Comparison of ENCODE assay signal across 36 cellular contexts in the genomic region with DNA sequence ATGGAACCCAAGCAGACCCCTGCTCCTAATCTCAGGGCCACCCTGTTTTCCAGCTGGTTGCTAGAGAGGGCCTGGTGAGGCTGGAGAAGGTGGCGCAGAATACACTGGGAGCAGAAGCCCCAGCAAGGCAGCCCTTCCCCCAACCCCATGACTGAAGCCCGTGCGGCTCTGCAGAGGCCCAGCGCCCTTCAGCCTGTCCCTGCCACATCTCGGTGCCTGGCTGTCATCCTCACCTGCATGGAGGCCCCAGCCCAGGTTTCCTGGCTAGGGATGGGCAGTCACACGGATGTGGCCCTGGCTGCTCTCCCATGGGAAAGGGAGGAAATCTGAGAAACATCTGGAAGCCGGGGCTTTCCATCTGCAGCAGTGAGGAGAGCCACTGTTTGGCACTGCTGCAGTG. TPM values are rescaled to one million over a fixed set of nuclear protein-coding genes. Genes with fewer than 3 reads are reported as not detected.
"Had no signal": no experiment of that assay in that cellular context is flagged by ENCODE, and none has a peak within 500 bp of the region (broad histone marks: within the 10 kb centered on the region; RNA-seq: fewer than 3 reads in every experiment).

No MANE protein-coding gene starts in this region.

- H3K9me3 ChIP-seq: ascending aorta had no signal

- H3K36me3 Mint-ChIP-seq: activated CD8-positive, alpha-beta memory T cell treated with anti-CD3 and anti-CD28 coated beads, Interleukin-2, amount 10 ng/mL, durations not matched to agents 7 days and 5 days; activated naive CD8-positive, alpha-beta T cell treated with anti-CD3 and anti-CD28 coated beads, Interleukin-2, amount 10 ng/mL, durations not matched to agents 7 days and 5 days had no signal

- ATAC-seq: activated CD8-positive, alpha-beta memory T cell treated with anti-CD3 and anti-CD28 coated beads, Interleukin-2, amount 10 ng/mL, durations not matched to agents 7 days and 5 days; activated CD8-positive, alpha-beta T cell treated with anti-CD3 and anti-CD28 coated beads, Interleukin-2, amount 10 ng/mL, durations not matched to agents 7 days and 5 days; activated naive CD8-positive, alpha-beta T cell treated with anti-CD3 and anti-CD28 coated beads, Interleukin-2, amount 50 U/mL, for 24 hours had no signal

- H3K27ac ChIP-seq: ascending aorta, cardiac muscle cell, VCaP had no signal

- H3K4me1 ChIP-seq: ascending aorta had no signal

- H3K9me3 Mint-ChIP-seq: activated B cell treated with CpG ODN at 0.5 μM for 24 hours; activated CD4-positive, alpha-beta memory T cell treated with anti-CD3 and anti-CD28 coated beads, Interleukin-2, amount 10 ng/mL, durations not matched to agents 7 days and 5 days; activated CD4-positive, alpha-beta T cell treated with anti-CD3 and anti-CD28 coated beads, Interleukin-2, amount 10 ng/mL, durations not matched to agents 24 days and 14 days; activated naive CD4-positive, alpha-beta T cell treated with anti-CD3 and anti-CD28 coated beads, Interleukin-2, amount 10 ng/mL, durations not matched to agents 7 days and 5 days; activated naive CD4-positive, alpha-beta T cell treated with anti-CD3 and anti-CD28 coated beads, Interleukin-2, amount 50 U/mL, for 24 hours; activated naive CD8-positive, alpha-beta T cell treated with anti-CD3 and anti-CD28 coated beads, Interleukin-2, amount 10 ng/mL, durations not matched to agents 7 days and 5 days; activated naive CD8-positive, alpha-beta T cell treated with anti-CD3 and anti-CD28 coated beads, Interleukin-2, amount 50 U/mL, for 24 hours; activated T-cell treated with anti-CD3 and anti-CD28 coated beads, Interleukin-2, amount 50 U/mL, for 24 hours; activated T-helper 2 cell treated with anti-CD3 and anti-CD28 coated beads, Interferon-gamma antibody, Interleukin-2, Interleukin-4, amounts not matched to agents 10 μg/mL and 5 μg/mL and 100 μg/mL, durations not matched to agents 14 hours and 24 hours and 36 hours; central memory CD8-positive, alpha-beta T cell; T-helper 2 cell treated with Interferon-gamma antibody and Interleukin-4, amounts not matched to agents 5 μg/mL and 100 μg/mL, for 36 hours had no signal

- H3K4me1 Mint-ChIP-seq: activated B cell treated with CpG ODN at 0.5 μM for 24 hours; activated CD4-positive, alpha-beta memory T cell treated with anti-CD3 and anti-CD28 coated beads, Interleukin-2, amount 10 ng/mL, durations not matched to agents 7 days and 5 days; activated CD4-positive, alpha-beta T cell treated with anti-CD3 and anti-CD28 coated beads, Interleukin-2, amount 10 ng/mL, durations not matched to agents 24 days and 14 days; activated naive CD4-positive, alpha-beta T cell treated with anti-CD3 and anti-CD28 coated beads, Interleukin-2, amount 10 ng/mL, durations not matched to agents 7 days and 5 days; activated naive CD4-positive, alpha-beta T cell treated with anti-CD3 and anti-CD28 coated beads, Interleukin-2, amount 50 U/mL, for 24 hours; activated naive CD8-positive, alpha-beta T cell treated with anti-CD3 and anti-CD28 coated beads, Interleukin-2, amount 10 ng/mL, durations not matched to agents 7 days and 5 days; activated naive CD8-positive, alpha-beta T cell treated with anti-CD3 and anti-CD28 coated beads, Interleukin-2, amount 50 U/mL, for 24 hours; central memory CD8-positive, alpha-beta T cell had no signal

- H3K27me3 Mint-ChIP-seq: activated B cell treated with CpG ODN at 0.5 μM for 24 hours; activated CD4-positive, alpha-beta memory T cell treated with anti-CD3 and anti-CD28 coated beads, Interleukin-2, amount 10 ng/mL, durations not matched to agents 7 days and 5 days; activated CD4-positive, alpha-beta T cell treated with anti-CD3 and anti-CD28 coated beads, Interleukin-2, amount 10 ng/mL, durations not matched to agents 24 days and 14 days; activated CD8-positive, alpha-beta memory T cell treated with anti-CD3 and anti-CD28 coated beads, Interleukin-2, amount 10 ng/mL, durations not matched to agents 7 days and 5 days; activated naive CD4-positive, alpha-beta T cell treated with anti-CD3 and anti-CD28 coated beads, Interleukin-2, amount 50 U/mL, for 24 hours; activated naive CD8-positive, alpha-beta T cell; activated naive CD8-positive, alpha-beta T cell treated with anti-CD3 and anti-CD28 coated beads, Interleukin-2, amount 10 ng/mL, durations not matched to agents 7 days and 5 days; activated naive CD8-positive, alpha-beta T cell treated with anti-CD3 and anti-CD28 coated beads, Interleukin-2, amount 50 U/mL, for 24 hours; activated T-cell treated with anti-CD3 and anti-CD28 coated beads, Interleukin-2, amount 50 U/mL, for 24 hours; brain; central memory CD8-positive, alpha-beta T cell had no signal

- H3K4me3 Mint-ChIP-seq: activated B cell treated with CpG ODN at 0.5 μM for 24 hours; activated CD4-positive, alpha-beta memory T cell treated with anti-CD3 and anti-CD28 coated beads, Interleukin-2, amount 10 ng/mL, durations not matched to agents 7 days and 5 days; activated CD4-positive, alpha-beta T cell treated with anti-CD3 and anti-CD28 coated beads, Interleukin-2, amount 10 ng/mL, durations not matched to agents 24 days and 14 days; activated CD8-positive, alpha-beta memory T cell treated with anti-CD3 and anti-CD28 coated beads, Interleukin-2, amount 10 ng/mL, durations not matched to agents 7 days and 5 days; activated CD8-positive, alpha-beta T cell treated with anti-CD3 and anti-CD28 coated beads, Interleukin-2, amount 10 ng/mL, durations not matched to agents 7 days and 5 days; activated naive CD4-positive, alpha-beta T cell treated with anti-CD3 and anti-CD28 coated beads, Interleukin-2, amount 10 ng/mL, durations not matched to agents 7 days and 5 days; activated naive CD4-positive, alpha-beta T cell treated with anti-CD3 and anti-CD28 coated beads, Interleukin-2, amount 50 U/mL, for 24 hours; activated naive CD8-positive, alpha-beta T cell; activated naive CD8-positive, alpha-beta T cell treated with anti-CD3 and anti-CD28 coated beads, Interleukin-2, amount 10 ng/mL, durations not matched to agents 7 days and 5 days; activated naive CD8-positive, alpha-beta T cell treated with anti-CD3 and anti-CD28 coated beads, Interleukin-2, amount 50 U/mL, for 24 hours; activated T-cell treated with anti-CD3 and anti-CD28 coated beads, Interleukin-2, amount 50 U/mL, for 24 hours; brain; central memory CD8-positive, alpha-beta T cell; T-helper 2 cell treated with Interferon-gamma antibody and Interleukin-4, amounts not matched to agents 5 μg/mL and 100 μg/mL, for 36 hours had no signal

- H3K36me3 ChIP-seq: cardiac muscle cell had no signal

- H3K27me3 ChIP-seq: ascending aorta, cardiac muscle cell had no signal

- FAIRE-seq: bronchial epithelial cell, TTC549 had no signal

- H3K27ac Mint-ChIP-seq: activated B cell treated with CpG ODN at 0.5 μM for 24 hours; activated CD4-positive, alpha-beta memory T cell treated with anti-CD3 and anti-CD28 coated beads, Interleukin-2, amount 10 ng/mL, durations not matched to agents 7 days and 5 days; activated CD4-positive, alpha-beta T cell treated with anti-CD3 and anti-CD28 coated beads, Interleukin-2, amount 10 ng/mL, durations not matched to agents 24 days and 14 days; activated CD8-positive, alpha-beta memory T cell treated with anti-CD3 and anti-CD28 coated beads, Interleukin-2, amount 10 ng/mL, durations not matched to agents 7 days and 5 days; activated CD8-positive, alpha-beta T cell treated with anti-CD3 and anti-CD28 coated beads, Interleukin-2, amount 10 ng/mL, durations not matched to agents 7 days and 5 days; activated naive CD4-positive, alpha-beta T cell treated with anti-CD3 and anti-CD28 coated beads, Interleukin-2, amount 10 ng/mL, durations not matched to agents 7 days and 5 days; activated naive CD4-positive, alpha-beta T cell treated with anti-CD3 and anti-CD28 coated beads, Interleukin-2, amount 50 U/mL, for 24 hours; activated naive CD8-positive, alpha-beta T cell; activated naive CD8-positive, alpha-beta T cell treated with anti-CD3 and anti-CD28 coated beads, Interleukin-2, amount 10 ng/mL, durations not matched to agents 7 days and 5 days; activated naive CD8-positive, alpha-beta T cell treated with anti-CD3 and anti-CD28 coated beads, Interleukin-2, amount 50 U/mL, for 24 hours; activated T-cell treated with anti-CD3 and anti-CD28 coated beads, Interleukin-2, amount 50 U/mL, for 24 hours; activated T-helper 2 cell treated with anti-CD3 and anti-CD28 coated beads, Interferon-gamma antibody, Interleukin-2, Interleukin-4, amounts not matched to agents 10 μg/mL and 5 μg/mL and 100 μg/mL, durations not matched to agents 14 hours and 24 hours and 36 hours; T-helper 2 cell treated with Interferon-gamma antibody and Interleukin-4, amounts not matched to agents 5 μg/mL and 100 μg/mL, for 36 hours had no signal

- H3K4me3 ChIP-seq: ascending aorta, cardiac muscle cell had no signal

- DNase-seq: activated B cell treated with CpG ODN at 0.5 μM for 24 hours; activated CD4-positive, alpha-beta memory T cell treated with anti-CD3 and anti-CD28 coated beads, Interleukin-2, amount 10 ng/mL, durations not matched to agents 7 days and 5 days; activated CD4-positive, alpha-beta T cell treated with anti-CD3 and anti-CD28 coated beads for 4 hours; activated CD4-positive, alpha-beta T cell treated with anti-CD3 and anti-CD28 coated beads, Interleukin-2, amount 10 ng/mL, durations not matched to agents 24 days and 14 days; activated CD4-positive, alpha-beta T cell treated with anti-CD3 and anti-CD28 coated beads, Interleukin-2, amount 50 U/mL, for 1 hour; activated CD4-positive, alpha-beta T cell treated with anti-CD3 and anti-CD28 coated beads, Interleukin-2, amount 50 U/mL, for 4 hours; activated CD4-positive, CD25-positive, alpha-beta regulatory T cell treated with anti-CD3 and anti-CD28 coated beads, Interleukin-2, amount 50 U/mL, for 72 hours; activated CD8-positive, alpha-beta memory T cell treated with anti-CD3 and anti-CD28 coated beads for 24 hours; activated CD8-positive, alpha-beta memory T cell treated with anti-CD3 and anti-CD28 coated beads, Interleukin-2, amount 10 ng/mL, durations not matched to agents 7 days and 5 days; activated CD8-positive, alpha-beta memory T cell treated with anti-CD3 and anti-CD28 coated beads, Interleukin-2, amount 50 U/mL, for 48 hours; activated CD8-positive, alpha-beta T cell treated with anti-CD3 and anti-CD28 coated beads, Interleukin-2, amount 10 ng/mL, durations not matched to agents 7 days and 5 days; activated effector memory CD4-positive, alpha-beta T cell treated with Interleukin-2 at 50 U/mL for 16 hours; activated gamma-delta T cell; activated naive CD4-positive, alpha-beta T cell treated with anti-CD3 and anti-CD28 coated beads, Interleukin-2, amount 10 ng/mL, durations not matched to agents 7 days and 5 days; activated naive CD4-positive, alpha-beta T cell treated with Interleukin-2 at 50 U/mL for 16 hours; activated naive CD8-positive, alpha-beta T cell treated with anti-CD3 and anti-CD28 coated beads, Interleukin-2, amount 10 ng/mL, durations not matched to agents 7 days and 5 days; activated naive CD8-positive, alpha-beta T cell treated with anti-CD3 and anti-CD28 coated beads, Interleukin-2, amount 50 U/mL, for 24 hours; activated T-cell treated with anti-CD3 and anti-CD28 coated beads, Interleukin-2, amount 50 U/mL, for 24 hours; activated T-cell treated with anti-CD3 and anti-CD28 coated beads, Interleukin-2, amount 50 U/mL, for 48 hours; amygdala; anterior cingulate cortex; caudate nucleus; cerebellar nuclear complex; T-helper 2 cell; T-helper 9 cell had no signal

RNA-seq across cellular contexts. Expression of a gene that starts 26.1 kb away (rescaled TPM):
- total RNA-seq: activated B cell treated with CpG ODN at 0.5 μM for 24 hours; activated naive CD8-positive, alpha-beta T cell treated with anti-CD3 and anti-CD28 coated beads, Interleukin-2, amount 10 ng/mL, durations not matched to agents 7 days and 5 days had no signal
